In genomic region chr4:68671217-68671616, GRCh38 we compare ENCODE assay signal across 11 cellular contexts. TPM values are rescaled to one million over a fixed set of nuclear protein-coding genes. Genes with fewer than 3 reads are reported as not detected.
DNase-seq lines count a peak whose midpoint lies in the region; ATAC-seq, FAIRE-seq and TF ChIP-seq lines count a peak whose summit lies in the region.
"Not testable (repeated sequence)": the region's sequence is repeated elsewhere in the genome, so short reads cannot be mapped to it uniquely, and the experiment has no call there.
"Had no signal": no experiment of that assay in that cellular context is flagged by ENCODE, and none has a peak within 500 bp of the region (broad histone marks: within the 10 kb centered on the region; RNA-seq: fewer than 3 reads in every experiment).

No MANE protein-coding gene starts in this region.

- TF ChIP-seq POLR2A in A549 (IDR thresholded peaks at IDR 0.05; ENCODE audit: low read length) = not testable (repeated sequence)

- H3K4me1 ChIP-seq in A549 = peaks cover 11% of the 10 kb centered on the region
- H3K4me1 ChIP-seq in mucosa of descending colon (ENCODE audit: low read depth) = not testable (repeated sequence)

- CTCF ChIA-PET in A549 (lab: Yijun Ruan, JAX) (interaction anchor here (1.1 kb wide), 1 partner anchor 173 kb away, joined by 5 read pairs; no protein-coding TSS in a partner anchor), WTC11 (lab: Charles Lee) (interaction anchor here (0.6 kb wide), 1 partner anchor 399 kb away, joined by 3 read pairs; no protein-coding TSS in a partner anchor)

- H3K36me3 ChIP-seq in kidney epithelial cell (ENCODE audit: control insufficient read depth, insufficient read depth, low read length); mucosa of descending colon (ENCODE audit: low read depth): not testable (repeated sequence)

- FAIRE-seq in A549 (lab: Jason Lieb, UNC) = not testable (repeated sequence)
- FAIRE-seq in GM19239 (lab: Jason Lieb, UNC) = peak; percentile 31

- H3K9me3 ChIP-seq in A549, mucosa of descending colon: not testable (repeated sequence)

- peaks cover 13% of the 10 kb centered on the region; the same call in 1 of the 2 replicates for H3K9me3 Mint-ChIP-seq in WTC11

- TF ChIP-seq CTCF in A549 (IDR thresholded peaks at IDR 0.05); WTC11 (IDR thresholded peaks at IDR 0.05); mucosa of descending colon (IDR thresholded peaks at IDR 0.05): not testable (repeated sequence)
- TF ChIP-seq CTCF in GM12864 (IDR thresholded peaks at IDR 0.05; ENCODE audit: low read depth, low read length, missing control alignments) (peak; percentile 25), epithelial cell of esophagus (IDR thresholded peaks at IDR 0.05; ENCODE audit: insufficient read depth, low read depth, low read length, missing control alignments) (peak; percentile 46), kidney epithelial cell (IDR thresholded peaks at IDR 0.05; ENCODE audit: insufficient read depth, low read length, poor library complexity, severe bottlenecking) (peak; percentile 1)

- peak in 1 of 2 experiments; percentile 61 for DNase-seq in A549 (ENCODE audit: low read depth in 1 of 2, low spot score in 1 of 2)
- DNase-seq in GM12864 (ENCODE audit: low read depth); GM19239 (ENCODE audit: insufficient read length, low spot score); kidney epithelial cell (ENCODE audit: low read depth); mucosa of descending colon: not testable (repeated sequence)
- DNase-seq in NCI-H146 (lab: John Stamatoyannopoulos, UW) = peak; percentile 8
- peak; percentile 18 for DNase-seq in WTC11 (ENCODE audit: low spot score)
- DNase-seq in epithelial cell of esophagus (ENCODE audit: low read depth) = peak; percentile 40

- peak in 1 of 2 experiments; percentile 26; a peak in 1 of 5 replicates for TF ChIP-seq RAD21 in A549 (conservative IDR thresholded peaks at IDR 0.05 in 1 of 2, IDR thresholded peaks at IDR 0.05 in 1 of 2)

- H3K27me3 ChIP-seq in kidney epithelial cell (ENCODE audit: control insufficient read depth, insufficient read depth, low read length) = not testable (repeated sequence)

- peak overlapping the region; percentile 57; the same call in 1 of the 3 replicates for H3K4me2 ChIP-seq in A549

- POLR2A ChIA-PET in A549 (lab: Yijun Ruan, JAX); WTC11 (lab: Charles Lee): not testable (repeated sequence)

- not testable (repeated sequence) for H3K27ac Mint-ChIP-seq in WTC11

- H3K4me3 ChIP-seq in A549; GM12864 (ENCODE audit: low read depth, low read length); epithelial cell of esophagus (ENCODE audit: low read length); kidney epithelial cell (ENCODE audit: low read depth, low read length); mucosa of descending colon: not testable (repeated sequence)

- TF ChIP-seq EP300 in A549 (IDR thresholded peaks at IDR 0.05) = not testable (repeated sequence)

- peak overlapping the region; percentile 51 to 68; a peak in 5 of 6 replicates for H3K27ac ChIP-seq in A549

- not testable (repeated sequence) for H3K36me3 Mint-ChIP-seq in WTC11

- intact Hi-C loops in mucosa of descending colon (cut with DNase I, micrococcal nuclease) = not testable (repeated sequence)

- H3K4me3 Mint-ChIP-seq in WTC11 = not testable (repeated sequence)

- ATAC-seq in A549 (peak; percentile 73 to 91; a peak in 5 of 6 replicates), WTC11 (peak; percentile 83), mucosa of descending colon (peak; percentile 59)

- not testable (repeated sequence) for H3K4me1 Mint-ChIP-seq in WTC11

- not testable (repeated sequence) for H3K27me3 Mint-ChIP-seq in WTC11 (ENCODE audit: low read depth)

RNA-seq across cellular contexts. Expression of gene UGT2B15, which starts 0.8 kb away (rescaled TPM):
- polyA plus RNA-seq in A549 (2011; rRNA removed) = 0.80 and 1.0 TPM in 2 replicates
- 0.03 TPM in 2 replicates for polyA plus RNA-seq in A549 (2012; cell fraction: cytosol; rRNA removed)
- 0.04 TPM in 1 of 2 replicates, not detected in the other for polyA plus RNA-seq in A549 (2012; cell fraction: nucleus; rRNA removed)
- polyA plus RNA-seq in A549 (2017; fragmentation: RNase III; extraction: RNeasy Plus Mini Kit Qiagen cat#74134 plus additional on column Dnase treatment) = 0.07 to 0.09 TPM (median 0.08 TPM) in 3 replicates
- polyA minus RNA-seq in A549 (2011; rRNA and poly(A)+ RNA removed) = 0.10 and 0.29 TPM in 2 replicates
- 0.22 to 0.25 TPM (median 0.25 TPM) in 3 replicates for total RNA-seq in WTC11 (2021)
- total RNA-seq in kidney epithelial cell = not detected in 2 replicates
- total RNA-seq in mucosa of descending colon = 100 to 1,000 TPM in 2 of 3 donors, 10 to 100 TPM in 1; 61.8 to 203 (median 133) TPM
- total RNA-seq: A172, SJCRH30 had no signal
- polyA plus RNA-seq: CD14-positive monocyte had no signal

Comparison
In these comparisons a context has a peak if more than half of its experiments do, and no peak if none do; other contexts are left out.
1. RNA of gene UGT2B15, which starts 0.8 kb away (total RNA-seq): 61.8 to 203 TPM in mucosa of descending colon; 0.22 to 0.25 TPM in WTC11 and not detected in kidney epithelial cell; every median in the first group is over 10 times any median in the second.
2. Peak in every context shown above with its lines, with median percentiles within 50 percentile points of each other: ATAC-seq.